In the genomic region with DNA sequence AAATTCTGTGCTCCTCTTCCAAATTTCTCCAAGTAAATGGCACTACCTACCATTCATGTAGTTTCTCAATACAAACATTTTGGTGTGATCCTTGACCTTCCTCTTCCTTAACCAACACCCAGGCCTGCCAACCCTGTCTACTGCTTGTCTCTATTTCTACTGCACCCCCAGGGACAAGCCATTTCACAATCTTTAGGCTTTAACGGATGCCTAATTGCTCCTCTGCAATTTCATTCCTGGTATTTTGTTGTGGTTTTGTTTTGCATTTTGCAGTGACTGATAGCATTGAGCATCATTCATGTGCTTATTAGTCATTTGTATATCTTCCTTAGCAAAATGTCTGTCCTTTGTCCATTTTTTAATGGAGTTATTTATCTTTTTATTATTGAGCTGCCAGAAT, we compare ENCODE assay signal across 14 cellular contexts. TPM values are rescaled to one million over a fixed set of nuclear protein-coding genes. Genes with fewer than 3 reads are reported as not detected.
DNase-seq lines count a peak whose midpoint lies in the region; ATAC-seq and TF ChIP-seq lines count a peak whose summit lies in the region.
"Had no signal": no experiment of that assay in that cellular context is flagged by ENCODE, and none has a peak within 500 bp of the region (broad histone marks: within the 10 kb centered on the region; RNA-seq: fewer than 3 reads in every experiment).

No MANE protein-coding gene starts in this region.

- H3K9me3 ChIP-seq in MG63 (no peaks in the 10 kb centered on the region; the same call in 1 of the 2 replicates), mesenchymal stem cell (ENCODE audit: control insufficient read depth, low read length) (no peaks in the 10 kb centered on the region), MM.1S (replicated peaks; ENCODE audit: insufficient read depth, low read length) (no peaks in the 10 kb centered on the region)
- H3K9me3 ChIP-seq: esophagus muscularis mucosa had no signal

- H2AFZ ChIP-seq in mesenchymal stem cell (ENCODE audit: low read depth, low read length) (no peak overlapping the region), MM.1S (ENCODE audit: low read length) (no peak overlapping the region)

- H3K27me3 ChIP-seq in MG63 (no peaks in the 10 kb centered on the region), mesenchymal stem cell (ENCODE audit: control insufficient read depth in 1 of 2, insufficient read depth in 1 of 2, low read length in 2 of 2) (no peaks in the 10 kb centered on the region), MM.1S (replicated peaks; ENCODE audit: insufficient read depth, low read length) (no peaks in the 10 kb centered on the region)
- H3K27me3 ChIP-seq: esophagus muscularis mucosa had no signal

- H3K23ac ChIP-seq in mesenchymal stem cell (ENCODE audit: low read length in 2 of 2), result no peak overlapping the region

- TF ChIP-seq CTCF in astrocyte of the cerebellum (IDR thresholded peaks at IDR 0.05; ENCODE audit: low read depth, low read length, missing control alignments), result no peak
- TF ChIP-seq CTCF in GM10248 (IDR thresholded peaks at IDR 0.05; ENCODE audit: control extremely low read depth, extremely low read depth, low read depth, missing control alignments), result no peak
- no peak for TF ChIP-seq CTCF in MM.1S (IDR thresholded peaks at IDR 0.05; ENCODE audit: low read length)

- H3K9ac ChIP-seq in mesenchymal stem cell (ENCODE audit: low read length) (peak overlapping the region; percentile 80), MM.1S (ENCODE audit: low read length) (no peak overlapping the region)

- POLR2A ChIA-PET in GM10248 (lab: Yijun Ruan, JAX), result no interaction called here

- H4K20me1 ChIP-seq in MM.1S (ENCODE audit: insufficient read depth, low read length), result no peaks in the 10 kb centered on the region

- H3K4me3 ChIP-seq in MG63 (no peak overlapping the region), astrocyte of the cerebellum (ENCODE audit: low read depth, low read length) (no peak overlapping the region), mesenchymal stem cell (ENCODE audit: insufficient read depth in 1 of 2, low read depth in 1 of 2, low read length in 2 of 2) (peak overlapping the region in 1 of 2 experiments; percentile 5), MM.1S (ENCODE audit: low read length) (no peak overlapping the region)
- H3K4me3 ChIP-seq: esophagus muscularis mucosa had no signal

- H3K27ac ChIP-seq in mesenchymal stem cell (ENCODE audit: low read length, poor library complexity, severe bottlenecking), result no peak overlapping the region
- H3K27ac ChIP-seq in MM.1S (ENCODE audit: low read length), result no peak overlapping the region
- H3K27ac ChIP-seq: esophagus muscularis mucosa had no signal

- H3K4me2 ChIP-seq in mesenchymal stem cell (ENCODE audit: low read length, poor library complexity, severe bottlenecking) (no peak overlapping the region), MM.1S (ENCODE audit: low read depth, low read length) (no peak overlapping the region)

- H3K9me2 ChIP-seq in MM.1S (replicated peaks; ENCODE audit: insufficient read depth, low read length), result no peaks in the 10 kb centered on the region

- no peak overlapping the region for H3K14ac ChIP-seq in mesenchymal stem cell (ENCODE audit: low read length in 2 of 2)

- WGBS in mesenchymal stem cell, result 0% methylated on average over 1 of the region's 1 CpG

- peak; percentile 67 for DNase-seq in COLO829 (ENCODE audit: low spot score)
- DNase-seq in MG63, result peak; percentile 40
- peak; percentile 29 for DNase-seq in astrocyte of the cerebellum (ENCODE audit: low read depth)
- peak; percentile 84 for DNase-seq in mesenchymal stem cell
- DNase-seq in iPS-NIHi11 (ENCODE audit: low spot score), result no peak
- DNase-seq in GM10248 (ENCODE audit: extremely low spot score), result no peak
- no peak for DNase-seq in MM.1S
- DNase-seq: activated CD4-positive, alpha-beta T cell treated with anti-CD3 and anti-CD28 coated beads for 4 hours; CD8-positive, alpha-beta T cell; NCI-H1092 treated with DMSO at 0.1 percent for 48 hours; NCI-H69; right cardiac atrium had no signal

- no peak overlapping the region for H3K18ac ChIP-seq in mesenchymal stem cell (ENCODE audit: low read depth in 1 of 2, low read length in 2 of 2)

- no peak overlapping the region for H2BK12ac ChIP-seq in mesenchymal stem cell (ENCODE audit: low read length in 2 of 2)

- no peak overlapping the region for H2BK120ac ChIP-seq in mesenchymal stem cell (ENCODE audit: low read depth, low read length)

- H4K91ac ChIP-seq in mesenchymal stem cell (ENCODE audit: low read length), result no peak overlapping the region

- CTCF ChIA-PET in GM10248 (lab: Yijun Ruan, JAX), result interaction anchor here (0.7 to 8.1 kb wide), 3 partner anchors 13 to 23 kb away, joined by 3 to 85 read pairs (median 3); no protein-coding TSS in a partner anchor

- no peak overlapping the region for H2AK5ac ChIP-seq in mesenchymal stem cell (ENCODE audit: low read length, severe bottlenecking)

- no peak overlapping the region for H4K8ac ChIP-seq in mesenchymal stem cell (ENCODE audit: low read length)

- H2BK5ac ChIP-seq in mesenchymal stem cell (ENCODE audit: low read depth, low read length, poor library complexity, severe bottlenecking), result no peak overlapping the region

- H3F3A ChIP-seq in MM.1S (ENCODE audit: insufficient read depth, low read length), result no peaks in the 10 kb centered on the region

- H3K4ac ChIP-seq in mesenchymal stem cell (ENCODE audit: low read depth in 1 of 2, low read length in 2 of 2), result no peak overlapping the region

- no peaks in the 10 kb centered on the region for H3K79me2 ChIP-seq in MM.1S (ENCODE audit: low read length)

- H3K36me3 ChIP-seq in MG63, result no peaks in the 10 kb centered on the region
- H3K36me3 ChIP-seq in mesenchymal stem cell (ENCODE audit: control insufficient read depth in 1 of 2, insufficient read depth in 2 of 2, low read depth in 1 of 2, low read length in 2 of 2), result peaks cover 0 to 76% of the 10 kb centered on the region in 2 experiments
- no peaks in the 10 kb centered on the region for H3K36me3 ChIP-seq in MM.1S (replicated peaks; ENCODE audit: insufficient read depth, low read length)
- H3K36me3 ChIP-seq: esophagus muscularis mucosa had no signal

- H2BK15ac ChIP-seq in mesenchymal stem cell (ENCODE audit: low read depth, poor library complexity, severe bottlenecking), result no peak overlapping the region

- no peak for ATAC-seq in HG02884 (IDR thresholded peaks at IDR 0.05; ENCODE audit: unreplicated experiment)
- ATAC-seq: CD8-positive, alpha-beta T cell; right cardiac atrium had no signal

- in situ Hi-C loops in astrocyte of the cerebellum (cut with HindIII; ENCODE audit: low sequenced_read_pairs), result no loop called here

- H3K4me1 ChIP-seq in mesenchymal stem cell (ENCODE audit: control insufficient read depth, insufficient read depth, low read depth, low read length) (no peaks in the 10 kb centered on the region), MM.1S (ENCODE audit: low read length) (no peaks in the 10 kb centered on the region)

- no peaks in the 10 kb centered on the region for H3K79me1 ChIP-seq in mesenchymal stem cell (replicated peaks; ENCODE audit: low read length, poor library complexity, severe bottlenecking)

RNA-seq across cellular contexts. Expression of gene FAP, which starts 10.0 kb away (rescaled TPM):
- total RNA-seq in MG63 (2014; rRNA removed; shearing (Covaris generic); ENCODE audit: low replicate concordance), result 0.52 and 1.2 TPM in 2 replicates
- 13.0 TPM for polyA plus RNA-seq in mesenchymal stem cell (2013, experiment 1 of 2)
- polyA plus RNA-seq in mesenchymal stem cell (2013, experiment 2 of 2), result 17.5 TPM
- total RNA-seq: CD8-positive, alpha-beta T cell had no signal

Comparison
In these comparisons a context has a peak if more than half of its experiments do, and no peak if none do; other contexts are left out.
1. DNase-seq: peak in COLO829 (single experiment), MG63 (single experiment), astrocyte of the cerebellum (single experiment) and mesenchymal stem cell (single experiment); none in iPS-NIHi11 (single experiment), GM10248 (single experiment) and MM.1S (single experiment).